In the genomic region with DNA sequence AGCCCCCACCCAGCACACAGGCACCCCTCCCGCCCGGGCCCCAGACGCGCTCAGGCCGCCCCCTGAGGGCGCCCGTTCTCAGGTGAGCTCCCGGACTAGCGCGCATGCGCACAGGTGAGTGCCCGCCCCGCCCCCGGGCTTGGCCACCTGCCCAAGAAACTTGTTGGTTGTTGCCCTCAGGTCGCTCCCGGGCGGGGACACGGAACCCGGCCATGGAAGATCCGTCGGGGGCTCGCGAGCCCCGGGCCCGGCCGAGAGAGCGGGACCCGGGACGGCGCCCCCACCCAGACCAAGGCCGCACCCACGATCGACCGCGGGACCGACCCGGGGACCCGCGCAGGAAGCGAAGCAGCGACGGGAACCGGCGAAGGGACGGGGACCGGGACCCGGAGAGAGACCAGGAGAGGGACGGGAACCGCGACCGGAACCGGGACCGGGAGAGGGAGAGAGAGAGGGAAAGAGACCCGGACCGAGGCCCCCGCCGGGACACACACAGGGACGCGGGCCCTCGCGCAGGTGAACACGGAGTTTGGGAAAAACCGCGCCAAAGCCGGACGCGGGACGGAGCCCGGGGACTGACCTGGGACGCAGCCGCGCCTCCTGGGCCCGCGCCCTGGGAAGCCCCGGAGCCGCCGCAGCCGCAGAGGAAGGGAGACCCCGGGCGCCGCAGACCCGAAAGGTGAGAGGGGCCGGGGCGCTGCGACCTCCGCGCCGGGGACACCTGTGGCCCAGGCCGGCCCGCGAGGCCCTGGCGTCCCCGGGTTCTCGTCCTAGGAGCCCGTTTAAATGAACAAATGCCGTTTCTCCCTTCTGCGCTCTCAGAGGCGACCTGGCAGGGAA, we compare ENCODE assay signal across 8 cellular contexts. TPM values are rescaled to one million over a fixed set of nuclear protein-coding genes. Genes with fewer than 3 reads are reported as not detected.
DNase-seq lines count a peak whose midpoint lies in the region; ATAC-seq, FAIRE-seq and TF ChIP-seq lines count a peak whose summit lies in the region.

A gene with protein sequence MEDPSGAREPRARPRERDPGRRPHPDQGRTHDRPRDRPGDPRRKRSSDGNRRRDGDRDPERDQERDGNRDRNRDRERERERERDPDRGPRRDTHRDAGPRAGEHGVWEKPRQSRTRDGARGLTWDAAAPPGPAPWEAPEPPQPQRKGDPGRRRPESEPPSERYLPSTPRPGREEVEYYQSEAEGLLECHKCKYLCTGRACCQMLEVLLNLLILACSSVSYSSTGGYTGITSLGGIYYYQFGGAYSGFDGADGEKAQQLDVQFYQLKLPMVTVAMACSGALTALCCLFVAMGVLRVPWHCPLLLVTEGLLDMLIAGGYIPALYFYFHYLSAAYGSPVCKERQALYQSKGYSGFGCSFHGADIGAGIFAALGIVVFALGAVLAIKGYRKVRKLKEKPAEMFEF (plus strand): TSS at position 167 of the 840 bp plus-strand sequence. CDS start 46 bp downstream, at position 213.

- H3K14ac ChIP-seq in H1 (ENCODE audit: insufficient read length), result no peak within 1 kb of the TSS

- H3K4me3 ChIP-seq in WERI-Rb-1 (ENCODE audit: low read depth, low read length), result peak within 1 kb of the TSS; percentile 61
- H3K4me3 ChIP-seq in H1 (ENCODE audit: extremely low read depth in 1 of 4, insufficient read depth in 2 of 4, low read depth in 3 of 4, low read length in 4 of 4), result peak within 1 kb of the TSS; percentile 86 to 99 (median 92)
- H3K4me3 ChIP-seq in naive thymus-derived CD4-positive, alpha-beta T cell (ENCODE audit: low read length), result no peak within 1 kb of the TSS

- H2AK5ac ChIP-seq in H1 (ENCODE audit: low read depth, low read length), result no peak within 1 kb of the TSS

- H3K4me2 ChIP-seq in H1 (ENCODE audit: insufficient read depth in 1 of 2, low read depth in 2 of 2, low read length in 2 of 2), result peak within 1 kb of the TSS; percentile 67 to 75

- H3K4me3 Mint-ChIP-seq in naive thymus-derived CD4-positive, alpha-beta T cell, result peak within 1 kb of the TSS in 8 of 10 donors; percentile 33 to 64 (median 55)

- H3K4me1 Mint-ChIP-seq in naive thymus-derived CD4-positive, alpha-beta T cell, result peaks cover 0 to 11% (median 7%) of the 10 kb centered on the region in 7 donors

- H3K36me3 Mint-ChIP-seq in naive thymus-derived CD4-positive, alpha-beta T cell, result no peaks in the 10 kb centered on the region

- H3K9me3 ChIP-seq in WERI-Rb-1 (ENCODE audit: severe bottlenecking) (no peaks in the 10 kb centered on the region), H1 (ENCODE audit: insufficient read depth in 2 of 2, low read depth in 1 of 2, low read length in 1 of 2) (no peaks in the 10 kb centered on the region)
- H3K9me3 ChIP-seq in naive thymus-derived CD4-positive, alpha-beta T cell (ENCODE audit: control insufficient read depth in 2 of 3, low read length in 3 of 3), result no peaks in the 10 kb centered on the region

- peak; percentile 69 to 82 for TF ChIP-seq POLR2A in H1 (IDR thresholded peaks at IDR 0.05; ENCODE audit: control extremely low read depth in 1 of 2, low read depth in 2 of 2, low read length in 2 of 2)

- TF ChIP-seq RAD21 in H1 (IDR thresholded peaks at IDR 0.05 in 1 of 2, conservative IDR thresholded peaks at IDR 0.05 in 1 of 2; ENCODE audit: low read depth in 2 of 2, low read length in 2 of 2), result no peak; a peak in 2 of 4 replicates

- H3K56ac ChIP-seq in H1 (replicated peaks; ENCODE audit: insufficient read length, low read depth, low read length), result peak within 1 kb of the TSS; percentile 54

- no peaks in the 10 kb centered on the region for H3K9me3 Mint-ChIP-seq in naive thymus-derived CD4-positive, alpha-beta T cell

- H4K5ac ChIP-seq in H1 (ENCODE audit: insufficient read length, low read depth, low read length), result peak within 1 kb of the TSS; percentile 86

- H4K20me1 ChIP-seq in H1 (replicated peaks in 1 of 2; ENCODE audit: control insufficient read depth in 1 of 2, insufficient read depth in 2 of 2, low read length in 2 of 2), result no peaks in the 10 kb centered on the region

- no peak within 1 kb of the TSS for H3K27ac Mint-ChIP-seq in naive thymus-derived CD4-positive, alpha-beta T cell

- no peak within 1 kb of the TSS for H2BK20ac ChIP-seq in H1 (ENCODE audit: low read length)

- H3K36me3 ChIP-seq in WERI-Rb-1, result no peaks in the 10 kb centered on the region
- H3K36me3 ChIP-seq in H1 (ENCODE audit: control insufficient read depth in 2 of 4, insufficient read depth in 4 of 4, low read length in 3 of 4), result peaks cover 2 to 19% (median 9%) of the 10 kb centered on the region in 4 experiments; a peak in 6 of 8 replicates
- H3K36me3 ChIP-seq in naive thymus-derived CD4-positive, alpha-beta T cell (ENCODE audit: control insufficient read depth in 2 of 3, insufficient read depth in 3 of 3, low read length in 3 of 3), result no peaks in the 10 kb centered on the region

- H3K4ac ChIP-seq in H1 (replicated peaks; ENCODE audit: insufficient read length, low read depth, low read length), result peak within 1 kb of the TSS; percentile 73

- no peak within 1 kb of the TSS for H2BK120ac ChIP-seq in H1 (replicated peaks; ENCODE audit: low read depth, low read length)

- no peak for FAIRE-seq in H1 (lab: Jason Lieb, UNC)

- H4K8ac ChIP-seq in H1 (ENCODE audit: extremely low read depth, insufficient read depth, low read length), result peak within 1 kb of the TSS; percentile 93; the same call in 1 of the 2 replicates

- TF ChIP-seq EP300 in H1 (IDR thresholded peaks at IDR 0.05; ENCODE audit: borderline replicate concordance in 1 of 2, low read depth in 2 of 2, low read length in 2 of 2), result no peak

- peaks cover 0 to 33% (median 20%) of the 10 kb centered on the region in 5 donors for H3K27me3 Mint-ChIP-seq in naive thymus-derived CD4-positive, alpha-beta T cell

- H2AFZ ChIP-seq in H1 (ENCODE audit: low read length), result no peak within 1 kb of the TSS

- POLR2A ChIA-PET in H1 (lab: Charles Lee; ENCODE audit: partially characterized antibody), result interaction anchor here (0.7 to 1.0 kb wide), 7 partner anchors 10 to 236 kb away, joined by 3 to 8 read pairs (median 3); partner anchors contain the start of gene CHST4
- POLR2A ChIA-PET in naive thymus-derived CD4-positive, alpha-beta T cell (lab: Charles Lee), result no interaction called here

- H3K27ac ChIP-seq in WERI-Rb-1 (no peak within 1 kb of the TSS), H1 (ENCODE audit: low read depth, low read length) (peak within 1 kb of the TSS; percentile 86; the same call in 1 of the 2 replicates)
- no peak within 1 kb of the TSS for H3K27ac ChIP-seq in naive thymus-derived CD4-positive, alpha-beta T cell (ENCODE audit: low read depth, low read length)

- CTCF ChIA-PET in H1 (lab: Charles Lee; ENCODE audit: partially characterized antibody), result no interaction called here
- CTCF ChIA-PET in naive thymus-derived CD4-positive, alpha-beta T cell (lab: Charles Lee), result no interaction called here

- H3K4me1 ChIP-seq in H1 (replicated peaks in 1 of 4; ENCODE audit: control insufficient read depth in 3 of 4, insufficient read depth in 4 of 4, low read length in 3 of 4), result peaks cover 0 to 12% (median 6%) of the 10 kb centered on the region in 4 experiments; a peak in 6 of 7 replicates
- peaks cover 0 to 9% of the 10 kb centered on the region in 2 donors for H3K4me1 ChIP-seq in naive thymus-derived CD4-positive, alpha-beta T cell (ENCODE audit: control insufficient read depth in 2 of 2, insufficient read depth in 2 of 2, low read length in 2 of 2)

- H3K79me1 ChIP-seq in H1 (ENCODE audit: low read depth, low read length), result no peaks in the 10 kb centered on the region; the same call in none of the 2 replicates

- no peak within 1 kb of the TSS for H4K91ac ChIP-seq in H1 (replicated peaks; ENCODE audit: insufficient read length, low read length)

- ATAC-seq in naive thymus-derived CD4-positive, alpha-beta T cell, result peak; percentile 37
- no peak for ATAC-seq in HG02678 (IDR thresholded peaks at IDR 0.05; ENCODE audit: unreplicated experiment)

- peak within 1 kb of the TSS; percentile 74 to 90 (median 84) for H3K9ac ChIP-seq in H1 (replicated peaks in 1 of 4; ENCODE audit: extremely low read depth in 1 of 4, low read depth in 3 of 4, low read length in 3 of 4)

- peak within 1 kb of the TSS; percentile 71; the same call in 1 of the 2 replicates for H2BK5ac ChIP-seq in H1 (ENCODE audit: low read depth, low read length)

- whole genome bisulfite sequencing in H1 (ENCODE audit: extremely low coverage in 1 of 2, insufficient coverage in 1 of 2, insufficient read length in 1 of 2, insufficient replicate concordance in 2 of 2, low coverage in 1 of 2, low lambda C conversion rate in 2 of 2, missing lambda C conversion rate in 1 of 2), 2 experiments, result 2% methylated on average over 56 of the region's 98 CpGs; no CpG with 5 or more reads in 1 of the 2 experiments

- TF ChIP-seq CTCF in WERI-Rb-1 (IDR thresholded peaks at IDR 0.05; ENCODE audit: low read depth, low read length), result no peak
- TF ChIP-seq CTCF in H1 (IDR thresholded peaks at IDR 0.05; ENCODE audit: control extremely low read depth in 1 of 3, insufficient read depth in 1 of 3, low read depth in 1 of 3, low read length in 3 of 3), result peak in 2 of 3 experiments; percentile 14 to 27; a peak in 2 of 4 replicates

- DNase-seq in stimulated activated CD4-positive, alpha-beta T cell treated with anti-CD3 and anti-CD28 coated beads, Interleukin-15, amount 100 ng/mL, for 24 hours, result peak; percentile 29
- DNase-seq in stimulated activated CD4-positive, alpha-beta T cell treated with anti-CD3 and anti-CD28 coated beads, Interleukin-2, amount 100 ng/mL, for 48 hours, result no peak
- DNase-seq in WERI-Rb-1 (peak; percentile 56), H1 (ENCODE audit: low read depth in 1 of 2, low spot score in 2 of 2) (peak; percentile 70 to 99), NOMO-1 (lab: John Stamatoyannopoulos, UW; ENCODE audit: unreplicated experiment in 2 of 2) (no peak), SK-N-DZ (ENCODE audit: low spot score) (no peak)
- DNase-seq in naive thymus-derived CD4-positive, alpha-beta T cell, result peak in 5 of 9 donors; percentile 16 to 35 (median 24)

- H3K23ac ChIP-seq in H1 (ENCODE audit: insufficient read length), result no peak within 1 kb of the TSS

- H3K18ac ChIP-seq in H1 (ENCODE audit: extremely low read depth, low read length), result peak within 1 kb of the TSS; percentile 83

- H3K27me3 ChIP-seq in WERI-Rb-1 (ENCODE audit: insufficient read depth, low read depth, severe bottlenecking) (no peaks in the 10 kb centered on the region), H1 (replicated peaks in 1 of 4; ENCODE audit: control insufficient read depth in 3 of 4, extremely low read depth in 1 of 4, insufficient read depth in 3 of 4, low read length in 3 of 4) (no peaks in the 10 kb centered on the region)
- peaks cover 0 to 6% of the 10 kb centered on the region in 2 donors for H3K27me3 ChIP-seq in naive thymus-derived CD4-positive, alpha-beta T cell (ENCODE audit: control insufficient read depth in 2 of 2, insufficient read depth in 2 of 2, low read length in 2 of 2)

- no peak within 1 kb of the TSS for H2BK15ac ChIP-seq in H1 (ENCODE audit: low read length)

- H3K79me2 ChIP-seq in H1 (ENCODE audit: control insufficient read depth in 1 of 2, insufficient read depth in 2 of 2, low read length in 2 of 2), result peaks cover 0 to 16% of the 10 kb centered on the region in 2 experiments; a peak in 2 of 4 replicates

- H2BK12ac ChIP-seq in H1 (ENCODE audit: low read depth, low read length), result peak within 1 kb of the TSS; percentile 39; the same call in 1 of the 2 replicates

- intact Hi-C loops in naive thymus-derived CD4-positive, alpha-beta T cell (cut with micrococcal nuclease), result no loop called here

- H3K23me2 ChIP-seq in H1 (ENCODE audit: low read depth, low read length), result peaks cover 8% of the 10 kb centered on the region

RNA-seq across cellular contexts. Expression of the gene that starts here (rescaled TPM):
- total RNA-seq in H1 (2021; fragmentation: NEBNext Ultra II Directional; extraction: Animal tissue kit (Norgen Biotek cat#: 25700)), result 34.8 TPM in 2 replicates
- polyA plus RNA-seq in H1 (2011; rRNA removed), result 18.0 and 18.4 TPM in 2 replicates
- polyA plus RNA-seq in H1 (2011; cell fraction: cytosol; rRNA removed), result 20.3 TPM
- polyA plus RNA-seq in H1 (2011; cell fraction: nucleus; rRNA removed), result 20.3 TPM
- 22.8 to 31.1 TPM (median 26.2 TPM) in 4 replicates for polyA plus RNA-seq in H1 (2012, experiment 1 of 2)
- 12.3 TPM for polyA plus RNA-seq in H1 (2012, experiment 2 of 2)
- polyA plus RNA-seq in H1 (2013, experiment 1 of 2), result 40.3 TPM
- 41.3 TPM for polyA plus RNA-seq in H1 (2013, experiment 2 of 2)
- polyA minus RNA-seq in H1 (2011; rRNA and poly(A)+ RNA removed), result 18.9 and 34.9 TPM in 2 replicates
- 15.1 TPM for polyA minus RNA-seq in H1 (2011; cell fraction: cytosol; rRNA and poly(A)+ RNA removed)
- polyA minus RNA-seq in H1 (2011; cell fraction: nucleus; rRNA and poly(A)+ RNA removed), result 18.2 TPM
- not detected for total RNA-seq in naive thymus-derived CD4-positive, alpha-beta T cell
- not detected for polyA plus RNA-seq in naive thymus-derived CD4-positive, alpha-beta T cell
- polyA plus RNA-seq in SK-N-DZ (2014; cell fraction: cytosol; rRNA removed), result not detected in 2 replicates
- not detected in 2 replicates for polyA plus RNA-seq in SK-N-DZ (2014; cell fraction: nucleus; rRNA removed)

Comparison
In these comparisons a context has a peak if more than half of its experiments do, and no peak if none do; other contexts are left out.
1. RNA of the gene that starts here (total RNA-seq): 34.8 TPM in H1; not detected in naive thymus-derived CD4-positive, alpha-beta T cell; every median in the first group is over 10 times any median in the second.
2. RNA of the gene that starts here (polyA plus RNA-seq): 12.3 to 41.3 TPM in H1; not detected in naive thymus-derived CD4-positive, alpha-beta T cell; every median in the first group is over 10 times any median in the second.
3. DNase-seq: peak in stimulated activated CD4-positive, alpha-beta T cell treated with anti-CD3 and anti-CD28 coated beads, Interleukin-15, amount 100 ng/mL, for 24 hours (single experiment), WERI-Rb-1 (single experiment) and H1 (2 of 2); none in stimulated activated CD4-positive, alpha-beta T cell treated with anti-CD3 and anti-CD28 coated beads, Interleukin-2, amount 100 ng/mL, for 48 hours (0 of 2), NOMO-1 (0 of 2) and SK-N-DZ (single experiment).
4. Peak in DNase-seq and ATAC-seq in naive thymus-derived CD4-positive, alpha-beta T cell; RNA of the gene not detected or under 1 TPM.